Comparison of ENCODE assay signal across 8 cellular contexts in genomic region chr16:20806168-20807050, GRCh38. TPM values are rescaled to one million over a fixed set of nuclear protein-coding genes. Genes with fewer than 3 reads are reported as not detected.
DNase-seq lines count a peak whose midpoint lies in the region; ATAC-seq, FAIRE-seq and TF ChIP-seq lines count a peak whose summit lies in the region.

ERI2 (minus strand) TSS chr16:20806472; CDS start chr16:20806430, 42 bp downstream.
REXO5 (plus strand) TSS chr16:20806527; CDS start chr16:20806954, 427 bp downstream.

- dilution Hi-C loops in mammary epithelial cell (cut with HindIII; ENCODE audit: low sequenced_read_pairs) = no loop called here

- H4K20me1 ChIP-seq in mammary epithelial cell (ENCODE audit: insufficient read depth, low read length) = no peaks in the 10 kb centered on the region

- H3K36me3 ChIP-seq in WERI-Rb-1 (no peaks in the 10 kb centered on the region; the same call in 1 of the 2 replicates), mammary epithelial cell (ENCODE audit: insufficient read depth, low read length) (peaks cover 3% of the 10 kb centered on the region), small intestine (ENCODE audit: control insufficient read depth in 2 of 2, insufficient read depth in 2 of 2, low read length in 2 of 2) (peaks cover 0 to 2% of the 10 kb centered on the region in 2 donors)

- TF ChIP-seq CTCF in WERI-Rb-1 (IDR thresholded peaks at IDR 0.05; ENCODE audit: low read depth, low read length) (peak; percentile 59), mammary epithelial cell (conservative IDR thresholded peaks at IDR 0.05 in 1 of 2, IDR thresholded peaks at IDR 0.05 in 1 of 2; ENCODE audit: extremely low read depth in 1 of 2, insufficient read depth in 1 of 2, low read depth in 1 of 2, low read length in 2 of 2) (peak in 1 of 2 donors; percentile 59)

- H3K9ac ChIP-seq in mammary epithelial cell (ENCODE audit: insufficient read depth, low read length) = peak within 1 kb of the TSS; percentile 82

- intact Hi-C loops in mammary epithelial cell (cut with micrococcal nuclease) = loop anchor here (2.0 kb wide), 1 partner anchor 66 kb away; the partner anchor contains the start of gene THUMPD1

- H3K27ac ChIP-seq in WERI-Rb-1 (peak within 1 kb of the TSS; percentile 89), mammary epithelial cell (ENCODE audit: insufficient read depth, low read depth, low read length) (peak within 1 kb of the TSS; percentile 84), small intestine (ENCODE audit: low read depth in 1 of 2, low read length in 1 of 2) (peak within 1 kb of the TSS; percentile 74 to 94)

- peak within 1 kb of the TSS; percentile 97 for H3K4me2 ChIP-seq in mammary epithelial cell (ENCODE audit: insufficient read depth, low read depth, low read length)

- H3K4me3 ChIP-seq in WERI-Rb-1 (ENCODE audit: low read depth, low read length) = peak within 1 kb of the TSS; percentile 62
- peak within 1 kb of the TSS; percentile 72 to 98 (median 82) for H3K4me3 ChIP-seq in mammary epithelial cell (replicated peaks in 1 of 3; ENCODE audit: insufficient read depth in 1 of 3, low read depth in 2 of 3, low read length in 3 of 3)
- peak within 1 kb of the TSS; percentile 57 to 63 for H3K4me3 ChIP-seq in small intestine (ENCODE audit: low read depth in 1 of 2, low read length in 2 of 2)

- in situ Hi-C loops in ACHN (cut with HindIII; ENCODE audit: low pct_ligation_motif_present, low pct_unique_long_range_greater_than_20kb, low sequenced_read_pairs) (no loop called here), mammary epithelial cell (cut with MboI; ENCODE audit: low sequenced_read_pairs in 2 of 2) (no loop called here)

- peak; percentile 80 for ATAC-seq in GM18868 (IDR thresholded peaks at IDR 0.05; ENCODE audit: unreplicated experiment)
- ATAC-seq in HG03108 (IDR thresholded peaks at IDR 0.05; ENCODE audit: unreplicated experiment) = peak; percentile 67

- H3K27me3 ChIP-seq in WERI-Rb-1 (ENCODE audit: insufficient read depth, low read depth, severe bottlenecking) (no peaks in the 10 kb centered on the region), mammary epithelial cell (ENCODE audit: insufficient read depth, low read length) (no peaks in the 10 kb centered on the region), small intestine (ENCODE audit: control insufficient read depth in 2 of 2, insufficient read depth in 2 of 2, low read length in 2 of 2) (no peaks in the 10 kb centered on the region)

- peak within 1 kb of the TSS; percentile 96 for H2AFZ ChIP-seq in mammary epithelial cell (ENCODE audit: low read depth, low read length)

- H3K9me3 ChIP-seq in WERI-Rb-1 (ENCODE audit: severe bottlenecking) (no peaks in the 10 kb centered on the region), mammary epithelial cell (replicated peaks; ENCODE audit: insufficient read depth, low read length) (no peaks in the 10 kb centered on the region), small intestine (ENCODE audit: control insufficient read depth, low read depth) (no peaks in the 10 kb centered on the region)

- peaks cover 11% of the 10 kb centered on the region for H3K4me1 ChIP-seq in mammary epithelial cell (ENCODE audit: insufficient read depth, low read length)
- no peaks in the 10 kb centered on the region for H3K4me1 ChIP-seq in small intestine (ENCODE audit: control insufficient read depth in 2 of 2, insufficient read depth in 1 of 2, low read depth in 1 of 2, low read length in 1 of 2)

- WGBS in mammary epithelial cell (ENCODE audit: low coverage, missing lambda C conversion rate) = 1% methylated on average over 42 of the region's 74 CpGs
- WGBS in small intestine, 3 donors = 0 to 1% (median 0%) methylated on average over 68 to 74 of the region's 74 CpGs

- CTCF ChIA-PET in mammary epithelial cell (lab: Charles Lee; ENCODE audit: low non-redundant PET) = interaction anchor here (0.6 to 0.7 kb wide), 2 partner anchors 80 to 278 kb away, joined by 4 to 5 read pairs; no protein-coding TSS in a partner anchor

- BruUV-seq in mammary epithelial cell (replicated peaks; lab: Mats Ljungman, UMichigan) = TSS peak; percentile 76

- no peak for FAIRE-seq in small intestine (lab: Jason Lieb, UNC)

- DNase-seq in ACHN (peak; percentile 99), NCI-H2196 (lab: John Stamatoyannopoulos, UW; ENCODE audit: unreplicated experiment) (peak; percentile 95), WERI-Rb-1 (peak; percentile 97), mammary epithelial cell (peak; percentile 94), iPS-NIHi11 (ENCODE audit: low spot score) (peak; percentile 91), small intestine (peak; percentile 94)

- peaks cover 12% of the 10 kb centered on the region for H3K79me2 ChIP-seq in mammary epithelial cell (ENCODE audit: insufficient read depth, low read length)

RNA-seq across cellular contexts. Expression of gene ERI2, which starts in this region (rescaled TPM):
- total RNA-seq in mammary epithelial cell = 10 to 100 TPM; 31.4 to 32.5 TPM
- polyA plus RNA-seq in mammary epithelial cell (12.1 TPM), small intestine (10 to 100 TPM in 2 of 3 donors, 1 to 10 TPM in 1; 10.0 to 17.2 (median 17.2) TPM)
- polyA minus RNA-seq in mammary epithelial cell = 5.7 TPM

RNA-seq across cellular contexts. Expression of gene REXO5, which starts in this region (rescaled TPM):
- 1 to 10 TPM; 3.5 to 6.7 TPM for total RNA-seq in mammary epithelial cell
- polyA plus RNA-seq in mammary epithelial cell (3.9 TPM), small intestine (1 to 10 TPM in 2 of 3 donors, under 1 TPM in 1; 0.54 to 3.8 (median 2.7) TPM)
- polyA minus RNA-seq in mammary epithelial cell = not detected

Comparison
In these comparisons a context has a peak if more than half of its experiments do, and no peak if none do; other contexts are left out.
1. Peak in every context shown above with its lines: DNase-seq, ATAC-seq, H3K4me3 ChIP-seq and H3K27ac ChIP-seq.